In the genomic region with DNA sequence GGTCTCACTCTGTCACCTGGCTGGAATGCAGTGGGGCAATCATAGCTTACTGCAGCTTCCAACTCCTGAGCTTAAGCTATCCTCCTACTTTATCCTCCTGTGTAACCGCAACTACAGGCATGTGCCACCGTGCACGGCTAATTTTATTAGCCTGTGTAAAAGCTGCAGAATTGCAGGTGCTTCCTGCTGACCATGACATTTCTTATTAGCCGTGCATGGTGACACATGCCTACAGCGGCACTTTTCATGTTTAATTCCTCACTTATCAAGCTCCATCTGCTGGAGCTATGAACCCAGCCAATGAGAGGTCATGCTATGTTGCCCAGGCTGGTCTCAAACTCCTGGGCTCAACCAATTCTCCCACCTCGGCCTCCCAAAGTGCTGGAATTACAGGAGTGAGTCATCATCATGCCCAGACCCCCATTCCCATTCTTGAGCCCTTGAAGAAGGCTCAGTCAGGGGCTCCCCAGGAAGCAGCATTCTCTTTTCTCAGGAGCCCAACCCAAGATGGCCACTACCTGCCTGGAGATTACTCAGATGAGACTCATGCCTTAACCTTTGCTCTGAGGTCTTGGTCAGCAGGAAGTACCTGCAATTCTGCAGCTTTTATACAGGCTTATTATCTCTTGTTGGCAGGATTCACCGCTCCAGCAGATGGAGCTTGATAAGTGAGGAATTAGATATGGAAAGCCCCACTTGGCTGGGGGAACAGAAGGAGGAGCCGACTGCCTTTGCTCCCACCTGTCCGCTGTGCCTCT, we compare ENCODE assay signal across 13 cellular contexts.
"Had no signal": no experiment of that assay in that cellular context is flagged by ENCODE, and none has a peak within 500 bp of the region (broad histone marks: within the 10 kb centered on the region; RNA-seq: fewer than 3 reads in every experiment).

No MANE protein-coding gene starts in this region.

- H3K9me3 ChIP-seq: neutrophil had no signal

- DNase-seq: activated CD4-positive, alpha-beta T cell treated with anti-CD3 and anti-CD28 coated beads, Interleukin-2, amount 50 U/mL, for 48 hours; activated effector memory CD4-positive, alpha-beta T cell treated with anti-CD3 and anti-CD28 coated beads, Interleukin-2, amount 50 U/mL, for 16 hours; activated T-cell treated with anti-CD3 and anti-CD28 coated beads, Interleukin-2, amount 50 U/mL, for 4 hours; mammary epithelial cell; naive thymus-derived CD8-positive, alpha-beta T cell; stimulated activated CD4-positive, alpha-beta T cell treated with anti-CD3 and anti-CD28 coated beads, Interleukin-2, amount 100 ng/mL, for 24 hours; stimulated activated naive CD4-positive, alpha-beta T cell; substantia nigra; trophoblast cell had no signal

- H3K27ac ChIP-seq: neutrophil had no signal

- ATAC-seq: activated CD4-positive, CD25-positive, alpha-beta regulatory T cell treated with anti-CD3 and anti-CD28 coated beads, Interleukin-2, amount 50 U/mL, for 24 hours; activated T-cell treated with anti-CD3 and anti-CD28 coated beads, Interleukin-2, amount 50 U/mL, for 4 hours; left lobe of liver; naive thymus-derived CD8-positive, alpha-beta T cell; sciatic nerve had no signal

- H3K36me3 ChIP-seq: neutrophil had no signal
